In the genomic region with DNA sequence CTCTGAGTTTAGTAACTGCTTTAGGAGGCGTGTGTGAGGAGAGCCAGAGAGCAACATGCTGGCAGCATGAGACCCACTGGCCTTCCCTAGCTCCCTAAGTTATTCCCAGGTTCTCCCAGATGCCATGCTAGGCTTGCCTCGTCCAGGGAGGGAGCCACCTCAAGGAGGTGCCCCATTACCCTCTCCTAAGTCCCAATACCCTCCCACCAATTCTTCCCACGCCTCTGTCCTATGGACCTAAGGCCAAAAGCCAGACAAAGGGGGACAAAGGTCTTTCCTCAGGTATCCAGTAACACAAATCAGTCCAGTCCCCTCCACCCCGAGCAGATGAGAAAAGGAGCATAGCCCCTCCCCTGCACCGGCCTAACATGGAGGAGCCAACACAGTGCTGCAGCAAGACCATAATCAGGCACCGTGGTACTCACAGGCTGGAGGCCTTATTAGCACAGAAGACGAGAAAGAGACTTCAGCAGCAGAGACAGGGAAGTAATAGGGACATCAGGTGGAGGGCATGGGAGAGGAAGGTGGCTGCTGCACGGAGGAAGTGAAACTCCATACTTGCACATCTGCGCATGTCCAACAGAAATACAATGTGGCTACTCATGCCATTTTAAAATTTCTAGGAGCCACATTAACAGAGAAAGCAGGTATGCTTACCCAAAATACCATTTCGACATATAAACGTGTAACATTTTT, we compare ENCODE assay signal across 1 cellular context.
TF ChIP-seq lines count a peak whose summit lies in the region.

No MANE protein-coding gene starts in this region.

TF ChIP-seq in IMR-90, 13 proteins besides CTCF, POLR2A, EP300 and RAD21 (continued from another document):
- TF ChIP-seq, protein P1, sequence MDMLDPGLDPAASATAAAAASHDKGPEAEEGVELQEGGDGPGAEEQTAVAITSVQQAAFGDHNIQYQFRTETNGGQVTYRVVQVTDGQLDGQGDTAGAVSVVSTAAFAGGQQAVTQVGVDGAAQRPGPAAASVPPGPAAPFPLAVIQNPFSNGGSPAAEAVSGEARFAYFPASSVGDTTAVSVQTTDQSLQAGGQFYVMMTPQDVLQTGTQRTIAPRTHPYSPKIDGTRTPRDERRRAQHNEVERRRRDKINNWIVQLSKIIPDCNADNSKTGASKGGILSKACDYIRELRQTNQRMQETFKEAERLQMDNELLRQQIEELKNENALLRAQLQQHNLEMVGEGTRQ (IDR thresholded peaks at IDR 0.05; ENCODE audit: low read depth, low read length), result no peak
